12 cellular contexts compared by ENCODE assay signal in the genomic region with DNA sequence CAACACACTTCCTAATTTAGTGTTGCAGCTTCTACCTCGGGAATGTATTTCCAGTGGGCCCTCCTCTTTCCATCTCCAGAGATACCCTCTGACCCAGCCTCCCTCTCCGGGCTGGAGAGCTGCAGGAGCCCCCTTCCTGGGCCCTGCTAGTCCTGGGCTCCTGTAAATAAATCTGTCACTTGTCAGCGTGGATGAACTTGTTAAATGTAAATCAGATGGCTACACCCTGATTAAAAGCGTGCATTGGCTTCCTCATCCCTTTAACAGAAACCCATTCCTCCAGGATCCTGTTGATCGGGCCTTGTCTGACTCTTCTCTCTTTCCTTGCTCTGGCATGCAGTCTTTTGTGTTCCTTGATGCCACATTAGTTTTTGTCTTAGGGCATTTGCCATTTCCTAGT. TPM values are rescaled to one million over a fixed set of nuclear protein-coding genes. Genes with fewer than 3 reads are reported as not detected.
DNase-seq lines count a peak whose midpoint lies in the region; TF ChIP-seq lines count a peak whose summit lies in the region.
"Had no signal": no experiment of that assay in that cellular context is flagged by ENCODE, and none has a peak within 500 bp of the region (broad histone marks: within the 10 kb centered on the region; RNA-seq: fewer than 3 reads in every experiment).

No MANE protein-coding gene starts in this region.

- H3K79me2 ChIP-seq in mammary epithelial cell (ENCODE audit: insufficient read depth, low read length) (peaks cover 88% of the 10 kb centered on the region), mesendoderm (ENCODE audit: control insufficient read depth, insufficient read depth, low read length) (peaks cover 21% of the 10 kb centered on the region)

- H2BK5ac ChIP-seq in mesendoderm (ENCODE audit: low read length), result no peak overlapping the region

- no peak for DNase-seq in MCF 10A (ENCODE audit: unreplicated experiment)
- no peak for DNase-seq in mammary epithelial cell
- no peak for DNase-seq in activated T-helper 1 cell treated with anti-CD3 and anti-CD28 coated beads, Interleukin-12 subunit alpha, Interleukin-12 subunit beta, Interleukin-2, Interleukin-4 antibody, amounts not matched to agents 30 ng/mL and 10 ng/mL and 1 ng/mL, durations not matched to agents 14 hours and 24 hours and 36 hours (ENCODE audit: low spot score)
- no peak for DNase-seq in mesendoderm
- DNase-seq in type B pancreatic cell (ENCODE audit: extremely low spot score, unreplicated experiment), result no peak
- DNase-seq in lower leg skin (ENCODE audit: low spot score in 2 of 2), result no peak
- no peak for DNase-seq in GM13976 (ENCODE audit: low spot score)
- DNase-seq in COLO668 (lab: John Stamatoyannopoulos, UW; ENCODE audit: unreplicated experiment), result no peak
- DNase-seq: NCI-H1436 treated with DMSO at 0.1 percent for 48 hours, nucleus accumbens, Peyer's patch had no signal

- BruUV-seq in MCF 10A (replicated peaks; lab: Mats Ljungman, UMichigan) (no TSS peak), mammary epithelial cell (replicated peaks; lab: Mats Ljungman, UMichigan) (no TSS peak)

- H3K4me2 ChIP-seq in mammary epithelial cell (ENCODE audit: insufficient read depth, low read depth, low read length) (no peak overlapping the region), mesendoderm (ENCODE audit: low read length) (no peak overlapping the region)

- H3K27me3 Mint-ChIP-seq in MCF 10A (ENCODE audit: insufficient read depth, unreplicated experiment) (no peaks in the 10 kb centered on the region), type B pancreatic cell (no peaks in the 10 kb centered on the region)
- H3K27me3 Mint-ChIP-seq in activated T-helper 1 cell treated with anti-CD3 and anti-CD28 coated beads, Interleukin-12 subunit alpha, Interleukin-12 subunit beta, Interleukin-2, Interleukin-4 antibody, amounts not matched to agents 30 ng/mL and 10 ng/mL and 1 ng/mL, durations not matched to agents 14 hours and 24 hours and 36 hours (ENCODE audit: insufficient read depth), result no peaks in the 10 kb centered on the region

- H3K23ac ChIP-seq in mesendoderm (ENCODE audit: low read length), result no peak overlapping the region

- peaks cover 7% of the 10 kb centered on the region for H3K36me3 Mint-ChIP-seq in MCF 10A (ENCODE audit: insufficient read depth, unreplicated experiment)
- H3K36me3 Mint-ChIP-seq in activated T-helper 1 cell treated with anti-CD3 and anti-CD28 coated beads, Interleukin-12 subunit alpha, Interleukin-12 subunit beta, Interleukin-2, Interleukin-4 antibody, amounts not matched to agents 30 ng/mL and 10 ng/mL and 1 ng/mL, durations not matched to agents 14 hours and 24 hours and 36 hours (ENCODE audit: low read depth), result peaks cover 2% of the 10 kb centered on the region
- peaks cover 15% of the 10 kb centered on the region for H3K36me3 Mint-ChIP-seq in type B pancreatic cell

- H3K9me3 Mint-ChIP-seq in MCF 10A (ENCODE audit: unreplicated experiment) (no peaks in the 10 kb centered on the region), type B pancreatic cell (no peaks in the 10 kb centered on the region)
- no peaks in the 10 kb centered on the region for H3K9me3 Mint-ChIP-seq in activated T-helper 1 cell treated with anti-CD3 and anti-CD28 coated beads, Interleukin-12 subunit alpha, Interleukin-12 subunit beta, Interleukin-2, Interleukin-4 antibody, amounts not matched to agents 30 ng/mL and 10 ng/mL and 1 ng/mL, durations not matched to agents 14 hours and 24 hours and 36 hours

- H3K4me3 Mint-ChIP-seq in MCF 10A (ENCODE audit: unreplicated experiment) (no peak overlapping the region), type B pancreatic cell (peak overlapping the region; percentile 90)
- H3K4me3 Mint-ChIP-seq in activated T-helper 1 cell treated with anti-CD3 and anti-CD28 coated beads, Interleukin-12 subunit alpha, Interleukin-12 subunit beta, Interleukin-2, Interleukin-4 antibody, amounts not matched to agents 30 ng/mL and 10 ng/mL and 1 ng/mL, durations not matched to agents 14 hours and 24 hours and 36 hours, result peak overlapping the region; percentile 60

- no peak overlapping the region for H4K5ac ChIP-seq in mesendoderm (ENCODE audit: low read length)

- no peaks in the 10 kb centered on the region for H3K9me3 ChIP-seq in mammary epithelial cell (replicated peaks; ENCODE audit: insufficient read depth, low read length)
- H3K9me3 ChIP-seq: adrenal gland, Peyer's patch had no signal

- H2AK5ac ChIP-seq in mesendoderm (ENCODE audit: low read length), result no peak overlapping the region

- dilution Hi-C loops in mammary epithelial cell (cut with HindIII; ENCODE audit: low sequenced_read_pairs), result no loop called here

- peaks cover 12% of the 10 kb centered on the region for H3K4me1 ChIP-seq in mammary epithelial cell (ENCODE audit: insufficient read depth, low read length)
- peaks cover 2% of the 10 kb centered on the region for H3K4me1 ChIP-seq in mesendoderm (ENCODE audit: control insufficient read depth, low read depth, low read length)

- H3K27ac ChIP-seq in mammary epithelial cell (ENCODE audit: insufficient read depth, low read depth, low read length) (no peak overlapping the region), mesendoderm (ENCODE audit: low read depth, low read length) (no peak overlapping the region)
- H3K27ac ChIP-seq: Peyer's patch had no signal

- no peak overlapping the region for H3K18ac ChIP-seq in mesendoderm (ENCODE audit: low read length)

- TF ChIP-seq CTCF in MCF 10A (IDR thresholded peaks at IDR 0.05; ENCODE audit: unreplicated experiment) (no peak), mammary epithelial cell (conservative IDR thresholded peaks at IDR 0.05 in 1 of 2, IDR thresholded peaks at IDR 0.05 in 1 of 2; ENCODE audit: extremely low read depth in 1 of 2, insufficient read depth in 1 of 2, low read depth in 1 of 2, low read length in 2 of 2) (no peak), type B pancreatic cell (conservative IDR thresholded peaks at IDR 0.05) (no peak), lower leg skin (IDR thresholded peaks at IDR 0.05) (no peak), GM13976 (IDR thresholded peaks at IDR 0.05; ENCODE audit: borderline replicate concordance, control extremely low read depth, extremely low read depth, insufficient read depth, missing control alignments) (no peak)

- no peak overlapping the region for H2AFZ ChIP-seq in mammary epithelial cell (ENCODE audit: low read depth, low read length)

- no peak overlapping the region for H2BK120ac ChIP-seq in mesendoderm (ENCODE audit: low read depth, low read length)

- no peaks in the 10 kb centered on the region for H4K20me1 ChIP-seq in mammary epithelial cell (ENCODE audit: insufficient read depth, low read length)

- peaks cover 2% of the 10 kb centered on the region for H3K36me3 ChIP-seq in mammary epithelial cell (ENCODE audit: insufficient read depth, low read length)
- no peaks in the 10 kb centered on the region for H3K36me3 ChIP-seq in mesendoderm (ENCODE audit: control insufficient read depth, insufficient read depth, low read length)
- H3K36me3 ChIP-seq: adrenal gland, Peyer's patch had no signal

- H3K9ac ChIP-seq in mammary epithelial cell (ENCODE audit: insufficient read depth, low read length) (no peak overlapping the region), mesendoderm (ENCODE audit: low read length) (no peak overlapping the region)

- H3K4me1 Mint-ChIP-seq in MCF 10A (ENCODE audit: insufficient read depth, unreplicated experiment) (peaks cover 17% of the 10 kb centered on the region), type B pancreatic cell (ENCODE audit: unreplicated experiment) (peaks cover 40% of the 10 kb centered on the region)
- H3K4me1 Mint-ChIP-seq in activated T-helper 1 cell treated with anti-CD3 and anti-CD28 coated beads, Interleukin-12 subunit alpha, Interleukin-12 subunit beta, Interleukin-2, Interleukin-4 antibody, amounts not matched to agents 30 ng/mL and 10 ng/mL and 1 ng/mL, durations not matched to agents 14 hours and 24 hours and 36 hours (ENCODE audit: low read depth), result peaks cover 39% of the 10 kb centered on the region

- POLR2A ChIA-PET in MCF 10A (lab: Yijun Ruan, JAX), result no interaction called here

- peaks cover 14% of the 10 kb centered on the region for H3K79me1 ChIP-seq in mesendoderm (ENCODE audit: low read length)

- WGBS in mammary epithelial cell (ENCODE audit: low coverage, missing lambda C conversion rate), result 81% methylated on average over 5 of the region's 5 CpGs
- WGBS in mesendoderm (ENCODE audit: extremely low coverage, insufficient coverage, low lambda C conversion rate), result no CpG with 5 or more reads among the region's 5 CpGs
- WGBS in lower leg skin, 2 donors, result 47 to 49% methylated on average over 5 of the region's 5 CpGs

- CTCF ChIA-PET in MCF 10A (lab: Yijun Ruan, JAX), result interaction anchor here (1.2 to 2.1 kb wide), 2 partner anchors 22 to 151 kb away, joined by 3 to 8 read pairs; no protein-coding TSS in a partner anchor
- CTCF ChIA-PET in mammary epithelial cell (lab: Charles Lee; ENCODE audit: low non-redundant PET), result no interaction called here

- peak overlapping the region; percentile 5 for H3K27ac Mint-ChIP-seq in MCF 10A (ENCODE audit: low read depth, unreplicated experiment)
- peak overlapping the region; percentile 55 for H3K27ac Mint-ChIP-seq in activated T-helper 1 cell treated with anti-CD3 and anti-CD28 coated beads, Interleukin-12 subunit alpha, Interleukin-12 subunit beta, Interleukin-2, Interleukin-4 antibody, amounts not matched to agents 30 ng/mL and 10 ng/mL and 1 ng/mL, durations not matched to agents 14 hours and 24 hours and 36 hours
- H3K27ac Mint-ChIP-seq in type B pancreatic cell, result peak overlapping the region; percentile 66

- no peak overlapping the region for H4K8ac ChIP-seq in mesendoderm (ENCODE audit: low read depth, low read length)

- H3K4me3 ChIP-seq in mammary epithelial cell (replicated peaks in 1 of 3; ENCODE audit: insufficient read depth in 1 of 3, low read depth in 2 of 3, low read length in 3 of 3) (no peak overlapping the region), mesendoderm (ENCODE audit: low read length) (no peak overlapping the region), lower leg skin (ENCODE audit: low read depth, poor library complexity, severe bottlenecking) (no peak overlapping the region)
- H3K4me3 ChIP-seq: adrenal gland, Peyer's patch had no signal

- H2BK15ac ChIP-seq in mesendoderm (replicated peaks; ENCODE audit: low read depth), result no peak overlapping the region

- no peaks in the 10 kb centered on the region for H3K27me3 ChIP-seq in mammary epithelial cell (ENCODE audit: insufficient read depth, low read length)
- H3K27me3 ChIP-seq in mesendoderm (ENCODE audit: insufficient read depth, low read length, poor library complexity), result no peaks in the 10 kb centered on the region
- H3K27me3 ChIP-seq: adrenal gland, Peyer's patch had no signal

- H3K56ac ChIP-seq in mesendoderm (ENCODE audit: low read length), result peak overlapping the region; percentile 20

- TF ChIP-seq POLR2A in lower leg skin (IDR thresholded peaks at IDR 0.05), result no peak

- in situ Hi-C loops in mammary epithelial cell (cut with MboI; ENCODE audit: low sequenced_read_pairs in 2 of 2) (loop anchor here in 1 of 2 donors (25.0 kb wide), 1 partner anchor 388 kb away; no protein-coding TSS in a partner anchor), GM13976 (cut with MboI; ENCODE audit: low sequenced_read_pairs, unreplicated experiment) (no loop called here)

- intact Hi-C loops in MCF 10A (cut with micrococcal nuclease), result no loop called here
- intact Hi-C loops in mammary epithelial cell (cut with micrococcal nuclease), result no loop called here
- intact Hi-C loops in activated T-helper 1 cell treated with anti-CD3 and anti-CD28 coated beads, Interleukin-12 subunit alpha, Interleukin-12 subunit beta, Interleukin-2, Interleukin-4 antibody, amounts not matched to agents 30 ng/mL and 10 ng/mL and 1 ng/mL, durations not matched to agents 14 hours and 24 hours and 36 hours (cut with micrococcal nuclease), result loop anchor here (5.0 to 10.0 kb wide), 5 partner anchors 158 to 380 kb away; a partner anchor contains a TSS
- intact Hi-C loops in lower leg skin (cut with DNase I; ENCODE audit: low total_unique reads), result no loop called here

- H3K4ac ChIP-seq in mesendoderm (ENCODE audit: low read depth, low read length), result no peak overlapping the region

RNA-seq across cellular contexts. Expression of a gene that starts 2.4 kb away (rescaled TPM):
- 15.3 and 16.1 TPM in 2 replicates for total RNA-seq in MCF 10A (2022)
- 10 to 100 TPM; 10.2 to 13.0 TPM for total RNA-seq in mammary epithelial cell
- polyA plus RNA-seq in mammary epithelial cell, result 3.1 TPM
- polyA minus RNA-seq in mammary epithelial cell, result 84.8 TPM
- total RNA-seq in activated T-helper 1 cell treated with anti-CD3 and anti-CD28 coated beads, Interleukin-12 subunit alpha, Interleukin-12 subunit beta, Interleukin-2, Interleukin-4 antibody, amounts not matched to agents 30 ng/mL and 10 ng/mL and 1 ng/mL, durations not matched to agents 14 hours and 24 hours and 36 hours, result 18.0 and 21.5 TPM in 2 replicates
- polyA plus RNA-seq in mesendoderm (2013, experiment 1 of 2), result 5.8 TPM
- polyA plus RNA-seq in mesendoderm (2013, experiment 2 of 2), result 5.4 TPM
- 14.3 and 20.2 TPM in 2 replicates for total RNA-seq in type B pancreatic cell (ENCODE audit: low replicate concordance)
- total RNA-seq in lower leg skin, result 10 to 100 TPM in 3 of 4 donors, 1 to 10 TPM in 1; 8.9 to 15.2 (median 11.8) TPM

Comparison
In these comparisons a context has a peak if more than half of its experiments do, and no peak if none do; other contexts are left out.
1. H3K27ac Mint-ChIP-seq: peak in every context shown above with its lines; median percentile 66 in type B pancreatic cell; 55 in activated T-helper 1 cell treated with anti-CD3 and anti-CD28 coated beads, Interleukin-12 subunit alpha, Interleukin-12 subunit beta, Interleukin-2, Interleukin-4 antibody, amounts not matched to agents 30 ng/mL and 10 ng/mL and 1 ng/mL, durations not matched to agents 14 hours and 24 hours and 36 hours; 5 in MCF 10A.